In the genomic region with DNA sequence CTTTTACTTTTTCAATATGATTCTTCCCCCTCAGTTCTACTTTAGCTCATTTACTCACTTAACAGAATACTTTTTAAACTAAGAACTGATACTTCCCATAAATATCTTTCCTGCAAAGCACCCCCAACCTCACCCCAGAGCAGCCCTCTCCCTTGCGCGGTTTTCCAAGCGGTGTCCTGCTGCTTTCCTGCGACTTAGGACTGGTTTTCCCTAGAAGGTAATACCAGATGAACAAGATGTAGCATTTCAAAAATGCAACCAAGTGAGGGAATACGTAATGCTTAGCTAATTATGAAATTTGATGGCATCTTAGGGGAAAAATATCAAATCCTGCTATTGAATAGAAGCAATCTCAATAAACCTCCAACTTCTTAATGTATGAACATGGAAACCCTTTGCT, we compare ENCODE assay signal across 1 cellular context.
TF ChIP-seq lines count a peak whose summit lies in the region.

No MANE protein-coding gene starts in this region.

TF ChIP-seq in H1, 55 proteins besides CTCF, POLR2A, EP300 and RAD21:
- TF ChIP-seq SUZ12 (IDR thresholded peaks at IDR 0.05; ENCODE audit: low read length), result no peak
